31 cellular contexts compared by ENCODE assay signal in genomic region chr6:89131599-89131998, GRCh38. TPM values are rescaled to one million over a fixed set of nuclear protein-coding genes. Genes with fewer than 3 reads are reported as not detected.
"Had no signal": no experiment of that assay in that cellular context is flagged by ENCODE, and none has a peak within 500 bp of the region (broad histone marks: within the 10 kb centered on the region; RNA-seq: fewer than 3 reads in every experiment).

No MANE protein-coding gene starts in this region.

- H3K9me3 ChIP-seq: adrenal gland, body of pancreas had no signal

- H3K27ac ChIP-seq: adrenal gland, body of pancreas, epithelial cell of prostate, esophagus squamous epithelium, gastroesophageal sphincter, WERI-Rb-1 had no signal

- H3K4me3 Mint-ChIP-seq: activated B cell treated with CpG ODN at 0.5 μM for 24 hours; activated CD8-positive, alpha-beta T cell treated with anti-CD3 and anti-CD28 coated beads for 36 hours; activated naive CD4-positive, alpha-beta T cell treated with anti-CD3 and anti-CD28 coated beads for 36 hours; activated naive CD4-positive, alpha-beta T cell treated with anti-CD3 and anti-CD28 coated beads, Interleukin-2, amount 50 U/mL, for 24 hours; activated naive CD8-positive, alpha-beta T cell treated with anti-CD3 and anti-CD28 coated beads for 36 hours; activated naive CD8-positive, alpha-beta T cell treated with anti-CD3 and anti-CD28 coated beads, Interleukin-2, amount 50 U/mL, for 24 hours; activated T-helper 1 cell treated with anti-CD3 and anti-CD28 coated beads, Interleukin-12 subunit alpha, Interleukin-12 subunit beta, Interleukin-2, Interleukin-4 antibody, amounts not matched to agents 30 ng/mL and 10 ng/mL and 1 ng/mL, durations not matched to agents 14 hours and 24 hours and 36 hours; T-helper 17 cell; T-helper 2 cell treated with Interferon-gamma antibody and Interleukin-4, amounts not matched to agents 5 μg/mL and 100 μg/mL, for 36 hours had no signal

- DNase-seq: activated B cell treated with CpG ODN at 0.5 μM for 24 hours; activated CD4-positive, alpha-beta T cell treated with anti-CD3 and anti-CD28 coated beads for 48 hours; activated CD4-positive, alpha-beta T cell treated with anti-CD3 and anti-CD28 coated beads, Interleukin-2, amount 50 U/mL, for 1 hour; activated CD4-positive, alpha-beta T cell treated with anti-CD3 and anti-CD28 coated beads, Interleukin-2, amount 50 U/mL, for 48 hours; activated CD8-positive, alpha-beta memory T cell treated with anti-CD3 and anti-CD28 coated beads for 24 hours; activated CD8-positive, alpha-beta T cell treated with anti-CD3 and anti-CD28 coated beads for 36 hours; activated effector memory CD4-positive, alpha-beta T cell treated with anti-CD3 and anti-CD28 coated beads, Interleukin-2, amount 50 U/mL, for 16 hours; activated naive CD4-positive, alpha-beta T cell treated with anti-CD3 and anti-CD28 coated beads for 36 hours; activated naive CD8-positive, alpha-beta T cell treated with anti-CD3 and anti-CD28 coated beads for 36 hours; activated naive CD8-positive, alpha-beta T cell treated with anti-CD3 and anti-CD28 coated beads, Interleukin-2, amount 50 U/mL, for 24 hours; activated T-cell treated with anti-CD3 and anti-CD28 coated beads, Interleukin-2, amount 50 U/mL, for 48 hours; adrenal gland; amygdala; aorta; body of pancreas; caudate nucleus; cortex of kidney; dermis blood vessel endothelial cell; effector CD8-positive, alpha-beta T cell; esophagus squamous epithelium; foreskin melanocyte; T-helper 1 cell; T-helper 17 cell; T1000; WERI-Rb-1 had no signal

- H3K27ac Mint-ChIP-seq: activated B cell treated with CpG ODN at 0.5 μM for 24 hours; activated CD8-positive, alpha-beta T cell treated with anti-CD3 and anti-CD28 coated beads for 36 hours; activated naive CD4-positive, alpha-beta T cell treated with anti-CD3 and anti-CD28 coated beads for 36 hours; activated naive CD4-positive, alpha-beta T cell treated with anti-CD3 and anti-CD28 coated beads, Interleukin-2, amount 50 U/mL, for 24 hours; activated naive CD8-positive, alpha-beta T cell treated with anti-CD3 and anti-CD28 coated beads for 36 hours; activated naive CD8-positive, alpha-beta T cell treated with anti-CD3 and anti-CD28 coated beads, Interleukin-2, amount 50 U/mL, for 24 hours; activated T-helper 1 cell treated with anti-CD3 and anti-CD28 coated beads, Interleukin-12 subunit alpha, Interleukin-12 subunit beta, Interleukin-2, Interleukin-4 antibody, amounts not matched to agents 30 ng/mL and 10 ng/mL and 1 ng/mL, durations not matched to agents 14 hours and 24 hours and 36 hours; activated T-helper 2 cell treated with anti-CD3 and anti-CD28 coated beads, Interferon-gamma antibody, Interleukin-2, Interleukin-4, amounts not matched to agents 10 μg/mL and 5 μg/mL and 100 μg/mL, durations not matched to agents 14 hours and 24 hours and 36 hours; T-helper 17 cell; T-helper 2 cell treated with Interferon-gamma antibody and Interleukin-4, amounts not matched to agents 5 μg/mL and 100 μg/mL, for 36 hours had no signal

- H3K4me1 ChIP-seq: adrenal gland, body of pancreas, esophagus squamous epithelium, gastroesophageal sphincter had no signal

- H3K27me3 Mint-ChIP-seq: activated B cell treated with CpG ODN at 0.5 μM for 24 hours; activated CD8-positive, alpha-beta T cell treated with anti-CD3 and anti-CD28 coated beads for 36 hours; activated naive CD4-positive, alpha-beta T cell treated with anti-CD3 and anti-CD28 coated beads, Interleukin-2, amount 50 U/mL, for 24 hours; activated naive CD8-positive, alpha-beta T cell treated with anti-CD3 and anti-CD28 coated beads for 36 hours; activated naive CD8-positive, alpha-beta T cell treated with anti-CD3 and anti-CD28 coated beads, Interleukin-2, amount 50 U/mL, for 24 hours; T-helper 17 cell had no signal

- H3K9me3 Mint-ChIP-seq: activated naive CD4-positive, alpha-beta T cell treated with anti-CD3 and anti-CD28 coated beads, Interleukin-2, amount 50 U/mL, for 24 hours had no signal

- H3K27me3 ChIP-seq: adrenal gland, body of pancreas, esophagus squamous epithelium, gastroesophageal sphincter had no signal

- H3K4me1 Mint-ChIP-seq: activated naive CD4-positive, alpha-beta T cell treated with anti-CD3 and anti-CD28 coated beads, Interleukin-2, amount 50 U/mL, for 24 hours; activated naive CD8-positive, alpha-beta T cell treated with anti-CD3 and anti-CD28 coated beads for 36 hours; activated naive CD8-positive, alpha-beta T cell treated with anti-CD3 and anti-CD28 coated beads, Interleukin-2, amount 50 U/mL, for 24 hours; T-helper 17 cell had no signal

- H3K36me3 ChIP-seq: adrenal gland, esophagus squamous epithelium, gastroesophageal sphincter, WERI-Rb-1 had no signal

- H3K4me3 ChIP-seq: adrenal gland, body of pancreas, esophagus squamous epithelium, gastroesophageal sphincter had no signal

RNA-seq across cellular contexts. Expression of gene SRSF12, which starts 13.7 kb away (rescaled TPM):
- total RNA-seq: activated B cell treated with CpG ODN at 0.5 μM for 24 hours, T-helper 17 cell had no signal
